16 cellular contexts compared by ENCODE assay signal in genomic region chr14:93120952-93121834, GRCh38. TPM values are rescaled to one million over a fixed set of nuclear protein-coding genes. Genes with fewer than 3 reads are reported as not detected.
DNase-seq lines count a peak whose midpoint lies in the region; ATAC-seq lines count a peak whose summit lies in the region.
"Had no signal": no experiment of that assay in that cellular context is flagged by ENCODE, and none has a peak within 500 bp of the region (broad histone marks: within the 10 kb centered on the region; RNA-seq: fewer than 3 reads in every experiment).

No MANE protein-coding gene starts in this region.

- peak overlapping the region; percentile 16 for H3K27ac Mint-ChIP-seq in dendritic cell treated with granulocyte-macrophage colony-stimulating factor and Interleukin-4, amounts not matched to agents 40 ng/mL and 50 ng/mL, for 4 days
- H3K27ac Mint-ChIP-seq in stimulated activated effector memory CD8-positive, alpha-beta T cell treated with anti-CD3 and anti-CD28 coated beads, Interleukin-12 subunit alpha, Interleukin-12 subunit beta, amount 100 ng/mL, for 72 hours = no peak overlapping the region

- H2BK12ac ChIP-seq in trophoblast cell (ENCODE audit: low read length) = no peak overlapping the region

- H3K4me3 ChIP-seq in trophoblast cell (ENCODE audit: low read depth, low read length) = no peak overlapping the region
- H3K4me3 ChIP-seq: PC-9 had no signal

- DNase-seq in NCI-H1417 (lab: John Stamatoyannopoulos, UW) (peak in 2 of 3 experiments; percentile 31 to 32), NCI-H1417 treated with DMSO at 0.1 percent for 48 hours (lab: John Stamatoyannopoulos, UW) (no peak), NCI-H510A (lab: John Stamatoyannopoulos, UW) (peak; percentile 18), trophoblast cell (no peak), left cardiac atrium (no peak)
- no peak for DNase-seq in stimulated activated effector memory CD8-positive, alpha-beta T cell treated with anti-CD3 and anti-CD28 coated beads, Interleukin-12 subunit alpha, Interleukin-12 subunit beta, amount 100 ng/mL, for 72 hours (ENCODE audit: low spot score in 2 of 2)
- DNase-seq in activated CD4-positive, CD25-positive, alpha-beta regulatory T cell treated with anti-CD3 and anti-CD28 coated beads, Interleukin-2, amount 50 U/mL, for 72 hours = no peak
- DNase-seq: 8988T, C1 segment of cervical spinal cord, COR-L47, DMS153, HCEC 1CT, NCI-H1694 treated with DMSO at 0.1 percent for 48 hours, NCI-H526, PC-9 had no signal

- H3K27ac ChIP-seq in trophoblast cell (ENCODE audit: low read depth, low read length) = no peak overlapping the region
- H3K27ac ChIP-seq: PC-9 had no signal

- peaks cover under 1% of the 10 kb centered on the region for H3K79me1 ChIP-seq in trophoblast cell (ENCODE audit: low read length)

- no peak overlapping the region for H4K91ac ChIP-seq in trophoblast cell (ENCODE audit: low read depth, low read length)

- peaks cover 4 to 5% of the 10 kb centered on the region in 2 experiments for H3K4me1 ChIP-seq in trophoblast cell (ENCODE audit: control insufficient read depth in 1 of 2, insufficient read depth in 2 of 2, low read length in 2 of 2)

- no peak overlapping the region for H2AK5ac ChIP-seq in trophoblast cell (ENCODE audit: low read length)

- no peak overlapping the region for H3K14ac ChIP-seq in trophoblast cell (ENCODE audit: low read length)

- H3K4me1 Mint-ChIP-seq in dendritic cell treated with granulocyte-macrophage colony-stimulating factor and Interleukin-4, amounts not matched to agents 40 ng/mL and 50 ng/mL, for 4 days (ENCODE audit: low read depth) = peaks cover 38% of the 10 kb centered on the region
- H3K4me1 Mint-ChIP-seq in stimulated activated effector memory CD8-positive, alpha-beta T cell treated with anti-CD3 and anti-CD28 coated beads, Interleukin-12 subunit alpha, Interleukin-12 subunit beta, amount 100 ng/mL, for 72 hours = peaks cover 10% of the 10 kb centered on the region

- peaks cover under 1% of the 10 kb centered on the region for H3K79me2 ChIP-seq in trophoblast cell (ENCODE audit: control insufficient read depth, insufficient read depth, low read length, poor library complexity)

- H3K18ac ChIP-seq in trophoblast cell (ENCODE audit: low read length) = no peak overlapping the region

- no peak overlapping the region for H3K4me3 Mint-ChIP-seq in dendritic cell treated with granulocyte-macrophage colony-stimulating factor and Interleukin-4, amounts not matched to agents 40 ng/mL and 50 ng/mL, for 4 days
- H3K4me3 Mint-ChIP-seq in stimulated activated effector memory CD8-positive, alpha-beta T cell treated with anti-CD3 and anti-CD28 coated beads, Interleukin-12 subunit alpha, Interleukin-12 subunit beta, amount 100 ng/mL, for 72 hours = no peak overlapping the region

- H3K9me3 ChIP-seq in trophoblast cell (ENCODE audit: insufficient read depth, low read depth, low read length) = no peaks in the 10 kb centered on the region

- H3K27me3 ChIP-seq in trophoblast cell (ENCODE audit: insufficient read depth, low read length) = no peaks in the 10 kb centered on the region

- H2BK5ac ChIP-seq in trophoblast cell (ENCODE audit: low read depth, low read length, poor library complexity) = no peak overlapping the region

- H3K36me3 Mint-ChIP-seq in dendritic cell treated with granulocyte-macrophage colony-stimulating factor and Interleukin-4, amounts not matched to agents 40 ng/mL and 50 ng/mL, for 4 days (ENCODE audit: low read depth) = no peaks in the 10 kb centered on the region
- H3K36me3 Mint-ChIP-seq in stimulated activated effector memory CD8-positive, alpha-beta T cell treated with anti-CD3 and anti-CD28 coated beads, Interleukin-12 subunit alpha, Interleukin-12 subunit beta, amount 100 ng/mL, for 72 hours = no peaks in the 10 kb centered on the region

- peak overlapping the region; percentile 7 for H3K23ac ChIP-seq in trophoblast cell (ENCODE audit: low read length)

- no peaks in the 10 kb centered on the region for H3K9me3 Mint-ChIP-seq in dendritic cell treated with granulocyte-macrophage colony-stimulating factor and Interleukin-4, amounts not matched to agents 40 ng/mL and 50 ng/mL, for 4 days
- no peaks in the 10 kb centered on the region for H3K9me3 Mint-ChIP-seq in stimulated activated effector memory CD8-positive, alpha-beta T cell treated with anti-CD3 and anti-CD28 coated beads, Interleukin-12 subunit alpha, Interleukin-12 subunit beta, amount 100 ng/mL, for 72 hours

- no peak overlapping the region for H3K9ac ChIP-seq in trophoblast cell (ENCODE audit: low read length)

- H3K27me3 Mint-ChIP-seq in dendritic cell treated with granulocyte-macrophage colony-stimulating factor and Interleukin-4, amounts not matched to agents 40 ng/mL and 50 ng/mL, for 4 days = no peaks in the 10 kb centered on the region

- WGBS in trophoblast cell (ENCODE audit: extremely low coverage, insufficient coverage, insufficient read length) = no CpG with 5 or more reads among the region's 6 CpGs

- no peak overlapping the region for H4K12ac ChIP-seq in trophoblast cell (ENCODE audit: low read depth, low read length)

- no peak overlapping the region for H3K4ac ChIP-seq in trophoblast cell (ENCODE audit: low read depth, low read length)

- no peak for ATAC-seq in stimulated activated effector memory CD8-positive, alpha-beta T cell treated with anti-CD3 and anti-CD28 coated beads, Interleukin-12 subunit alpha, Interleukin-12 subunit beta, amount 100 ng/mL, for 72 hours
- no peak for ATAC-seq in left cardiac atrium

- intact Hi-C loops in dendritic cell treated with granulocyte-macrophage colony-stimulating factor and Interleukin-4, amounts not matched to agents 40 ng/mL and 50 ng/mL, for 4 days (cut with micrococcal nuclease) = no loop called here
- intact Hi-C loops in left cardiac atrium (cut with DNase I) = no loop called here

- no peaks in the 10 kb centered on the region for H3K36me3 ChIP-seq in trophoblast cell (ENCODE audit: control insufficient read depth in 1 of 2, insufficient read depth in 2 of 2, low read length in 2 of 2)

- no peak overlapping the region for H3K4me2 ChIP-seq in trophoblast cell (ENCODE audit: low read length)
- H3K4me2 ChIP-seq: PC-9 had no signal

- H4K8ac ChIP-seq in trophoblast cell (ENCODE audit: low read depth, low read length) = no peak overlapping the region

- no peak overlapping the region for H2BK120ac ChIP-seq in trophoblast cell (ENCODE audit: insufficient read depth, low read length, poor library complexity)

- no peak overlapping the region for H2AFZ ChIP-seq in trophoblast cell (ENCODE audit: insufficient read depth, low read length, poor library complexity)
- H2AFZ ChIP-seq: PC-9 had no signal

RNA-seq across cellular contexts. Expression of gene ITPK1, which starts 5.5 kb away (rescaled TPM):
- 14.2 and 14.7 TPM in 2 replicates for polyA plus RNA-seq in trophoblast cell (2013)
- 10 to 100 TPM; 92.0 to 99.9 TPM for total RNA-seq in left cardiac atrium

Comparison
In these comparisons a context has a peak if more than half of its experiments do, and no peak if none do; other contexts are left out.
1. DNase-seq: peak in NCI-H1417 (2 of 3) and NCI-H510A (single experiment); none in NCI-H1417 treated with DMSO at 0.1 percent for 48 hours (single experiment), trophoblast cell (0 of 2), stimulated activated effector memory CD8-positive, alpha-beta T cell treated with anti-CD3 and anti-CD28 coated beads, Interleukin-12 subunit alpha, Interleukin-12 subunit beta, amount 100 ng/mL, for 72 hours (0 of 2), activated CD4-positive, CD25-positive, alpha-beta regulatory T cell treated with anti-CD3 and anti-CD28 coated beads, Interleukin-2, amount 50 U/mL, for 72 hours (single experiment) and left cardiac atrium (single experiment).